8 cellular contexts compared by ENCODE assay signal in genomic region chr2:191376981-191377629, GRCh38.
DNase-seq lines count a peak whose midpoint lies in the region; ATAC-seq and TF ChIP-seq lines count a peak whose summit lies in the region.

No MANE protein-coding gene starts in this region.

- peaks cover 2% of the 10 kb centered on the region for H3K4me1 Mint-ChIP-seq in activated CD4-positive, alpha-beta T cell treated with anti-CD3 and anti-CD28 coated beads, Interleukin-2, amount 10 ng/mL, durations not matched to agents 7 days and 5 days
- H3K4me1 Mint-ChIP-seq in neural crest cell: peaks cover 22% of the 10 kb centered on the region
- peaks cover 5% of the 10 kb centered on the region for H3K4me1 Mint-ChIP-seq in activated CD8-positive, alpha-beta memory T cell treated with anti-CD3 and anti-CD28 coated beads, Interleukin-2, amount 10 ng/mL, durations not matched to agents 7 days and 5 days

- peak overlapping the region; percentile 3 for H3K27ac Mint-ChIP-seq in activated CD4-positive, alpha-beta T cell treated with anti-CD3 and anti-CD28 coated beads, Interleukin-2, amount 10 ng/mL, durations not matched to agents 7 days and 5 days
- peak overlapping the region; percentile 41 for H3K27ac Mint-ChIP-seq in neural crest cell (ENCODE audit: unreplicated experiment)
- no peak overlapping the region for H3K27ac Mint-ChIP-seq in activated CD8-positive, alpha-beta memory T cell treated with anti-CD3 and anti-CD28 coated beads, Interleukin-2, amount 10 ng/mL, durations not matched to agents 7 days and 5 days

- no peak for TF ChIP-seq CTCF in neural crest cell (conservative IDR thresholded peaks at IDR 0.05)
- TF ChIP-seq CTCF in GM10248 (IDR thresholded peaks at IDR 0.05; ENCODE audit: control extremely low read depth, extremely low read depth, low read depth, missing control alignments): no peak

- CTCF ChIA-PET in activated CD4-positive, alpha-beta T cell treated with anti-CD3 and anti-CD28 coated beads, Interleukin-2, amount 10 ng/mL, durations not matched to agents 7 days and 5 days (lab: Charles Lee): no interaction called here
- CTCF ChIA-PET in activated CD8-positive, alpha-beta memory T cell treated with anti-CD3 and anti-CD28 coated beads, Interleukin-2, amount 10 ng/mL, durations not matched to agents 7 days and 5 days (lab: Charles Lee): interaction anchor here (1.2 kb wide), 1 partner anchor 212 kb away, joined by 3 read pairs; no protein-coding TSS in a partner anchor
- CTCF ChIA-PET in GM10248 (lab: Yijun Ruan, JAX): interaction anchor here (1.2 kb wide), 1 partner anchor 36 kb away, joined by 3 read pairs; no protein-coding TSS in a partner anchor

- no peaks in the 10 kb centered on the region for H3K36me3 Mint-ChIP-seq in activated CD4-positive, alpha-beta T cell treated with anti-CD3 and anti-CD28 coated beads, Interleukin-2, amount 10 ng/mL, durations not matched to agents 7 days and 5 days (ENCODE audit: low read depth)
- H3K36me3 Mint-ChIP-seq in neural crest cell (ENCODE audit: low read depth): peaks cover 24% of the 10 kb centered on the region
- H3K36me3 Mint-ChIP-seq in activated CD8-positive, alpha-beta memory T cell treated with anti-CD3 and anti-CD28 coated beads, Interleukin-2, amount 10 ng/mL, durations not matched to agents 7 days and 5 days: no peaks in the 10 kb centered on the region

- H3K9me3 Mint-ChIP-seq in activated CD4-positive, alpha-beta T cell treated with anti-CD3 and anti-CD28 coated beads, Interleukin-2, amount 10 ng/mL, durations not matched to agents 7 days and 5 days: no peaks in the 10 kb centered on the region
- H3K9me3 Mint-ChIP-seq in neural crest cell: no peaks in the 10 kb centered on the region
- no peaks in the 10 kb centered on the region for H3K9me3 Mint-ChIP-seq in activated CD8-positive, alpha-beta memory T cell treated with anti-CD3 and anti-CD28 coated beads, Interleukin-2, amount 10 ng/mL, durations not matched to agents 7 days and 5 days (ENCODE audit: low read depth)

- H3K27me3 Mint-ChIP-seq in activated CD4-positive, alpha-beta T cell treated with anti-CD3 and anti-CD28 coated beads, Interleukin-2, amount 10 ng/mL, durations not matched to agents 7 days and 5 days: no peaks in the 10 kb centered on the region
- no peaks in the 10 kb centered on the region for H3K27me3 Mint-ChIP-seq in neural crest cell (ENCODE audit: low read depth)
- H3K27me3 Mint-ChIP-seq in activated CD8-positive, alpha-beta memory T cell treated with anti-CD3 and anti-CD28 coated beads, Interleukin-2, amount 10 ng/mL, durations not matched to agents 7 days and 5 days: peaks cover 4% of the 10 kb centered on the region

- DNase-seq in activated CD4-positive, alpha-beta T cell treated with anti-CD3 and anti-CD28 coated beads, Interleukin-2, amount 10 ng/mL, durations not matched to agents 7 days and 5 days: no peak
- no peak for DNase-seq in activated CD4-positive, alpha-beta T cell treated with anti-CD3 and anti-CD28 coated beads, Interleukin-2, amount 50 U/mL, for 1 hour
- DNase-seq in RPMI8226: peak; percentile 19
- DNase-seq in fibroblast of gingiva (ENCODE audit: low read depth): peak; percentile 83
- no peak for DNase-seq in neural crest cell (ENCODE audit: low read depth, low spot score)
- no peak for DNase-seq in activated CD8-positive, alpha-beta memory T cell treated with anti-CD3 and anti-CD28 coated beads, Interleukin-2, amount 10 ng/mL, durations not matched to agents 7 days and 5 days
- no peak for DNase-seq in GM10248 (ENCODE audit: extremely low spot score)

- ATAC-seq in HG03039 (IDR thresholded peaks at IDR 0.05; ENCODE audit: unreplicated experiment): peak; percentile 76
- no peak for ATAC-seq in activated CD8-positive, alpha-beta memory T cell treated with anti-CD3 and anti-CD28 coated beads, Interleukin-2, amount 10 ng/mL, durations not matched to agents 7 days and 5 days

- H3K4me3 Mint-ChIP-seq in activated CD4-positive, alpha-beta T cell treated with anti-CD3 and anti-CD28 coated beads, Interleukin-2, amount 10 ng/mL, durations not matched to agents 7 days and 5 days: no peak overlapping the region
- no peak overlapping the region for H3K4me3 Mint-ChIP-seq in neural crest cell
- H3K4me3 Mint-ChIP-seq in activated CD8-positive, alpha-beta memory T cell treated with anti-CD3 and anti-CD28 coated beads, Interleukin-2, amount 10 ng/mL, durations not matched to agents 7 days and 5 days: no peak overlapping the region

- POLR2A ChIA-PET in activated CD4-positive, alpha-beta T cell treated with anti-CD3 and anti-CD28 coated beads, Interleukin-2, amount 10 ng/mL, durations not matched to agents 7 days and 5 days (lab: Charles Lee): no interaction called here
- POLR2A ChIA-PET in GM10248 (lab: Yijun Ruan, JAX): no interaction called here

Comparison
In these comparisons a context has a peak if more than half of its experiments do, and no peak if none do; other contexts are left out.
1. DNase-seq: peak in RPMI8226 (single experiment) and fibroblast of gingiva (single experiment); none in activated CD4-positive, alpha-beta T cell treated with anti-CD3 and anti-CD28 coated beads, Interleukin-2, amount 10 ng/mL, durations not matched to agents 7 days and 5 days (single experiment), activated CD4-positive, alpha-beta T cell treated with anti-CD3 and anti-CD28 coated beads, Interleukin-2, amount 50 U/mL, for 1 hour (single experiment), neural crest cell (single experiment), activated CD8-positive, alpha-beta memory T cell treated with anti-CD3 and anti-CD28 coated beads, Interleukin-2, amount 10 ng/mL, durations not matched to agents 7 days and 5 days (single experiment) and GM10248 (single experiment).